ENCODE assay signal across 1 cellular context in genomic region chr7:49081076-49081475, GRCh38.
TF ChIP-seq lines count a peak whose summit lies in the region.

No MANE protein-coding gene starts in this region.

TF ChIP-seq in GM23338, 12 proteins besides CTCF, POLR2A, EP300 and RAD21 (continued from another document):
- TF ChIP-seq REST (IDR thresholded peaks at IDR 0.05; ENCODE audit: unreplicated experiment), result no peak
TF ChIP-seq in GM23338: peak in this region for 0.
